In genomic region chr2:134118279-134119116, GRCh38 we compare ENCODE assay signal across 1 cellular context.
A peak's percentile ranks its signal among the peaks of the same experiment; 100 is the strongest.
TF ChIP-seq lines count a peak whose summit lies in the region.

No MANE protein-coding gene starts in this region.

TF ChIP-seq in GM12878, 131 proteins besides CTCF, POLR2A, EP300 and RAD21 (continued from another document and continues in another):
- TF ChIP-seq PRDM15 (CRISPR knock-in tag; IDR thresholded peaks at IDR 0.05) (no peak), CBFB (IDR thresholded peaks at IDR 0.05; ENCODE audit: low read depth) (peak; percentile 93), SIX5 (IDR thresholded peaks at IDR 0.05; ENCODE audit: low read depth, low read length, severe bottlenecking) (no peak), SUZ12 (IDR thresholded peaks at IDR 0.05; ENCODE audit: unreplicated experiment) (no peak), ZNF687 (IDR thresholded peaks at IDR 0.05) (0 out of 2 replicates have a peak, but pooled peaks have one; percentile 38), NFIC (IDR thresholded peaks at IDR 0.05; ENCODE audit: low read depth, low read length) (peak; percentile 97), BACH1 (IDR thresholded peaks at IDR 0.05; ENCODE audit: borderline replicate concordance) (peak; percentile 99), EED (IDR thresholded peaks at IDR 0.05; ENCODE audit: low read depth) (peak; percentile 98), ATF2 (IDR thresholded peaks at IDR 0.05; ENCODE audit: low read length) (peak; percentile 96), ZBTB4 (CRISPR knock-in tag; IDR thresholded peaks at IDR 0.05) (no peak), MAX (IDR thresholded peaks at IDR 0.05; ENCODE audit: low read depth, low read length) (no peak), BMI1 (IDR thresholded peaks at IDR 0.05; ENCODE audit: borderline replicate concordance) (peak; percentile 55; the same call in 1 of the 2 replicates), SPI1 (IDR thresholded peaks at IDR 0.05; ENCODE audit: borderline replicate concordance, insufficient read depth, low read depth, low read length) (no peak), BCL3 (IDR thresholded peaks at IDR 0.05; ENCODE audit: borderline replicate concordance, insufficient read depth, low read depth, low read length, poor library complexity, severe bottlenecking) (peak; percentile 95), RCOR1 (conservative IDR thresholded peaks at IDR 0.05; ENCODE audit: low read depth, low read length) (no peak), CUX1 (IDR thresholded peaks at IDR 0.05; ENCODE audit: insufficient replicate concordance, low read depth, low read length) (peak; percentile 87), SMC3 (IDR thresholded peaks at IDR 0.05; ENCODE audit: borderline replicate concordance, low read length) (peak; percentile 100), MTA2 (IDR thresholded peaks at IDR 0.05; ENCODE audit: low read depth) (peak; percentile 87), EZH2 (IDR thresholded peaks at IDR 0.05; ENCODE audit: borderline replicate concordance, control insufficient read depth, low read depth, low read length) (no peak), ETV6 (conservative IDR thresholded peaks at IDR 0.05 in 1 of 2, IDR thresholded peaks at IDR 0.05 in 1 of 2; ENCODE audit: borderline replicate concordance in 1 of 2, low read depth in 1 of 2) (peak in 1 of 2 experiments; percentile 98; a peak in 2 of 4 replicates), FOXK2 (IDR thresholded peaks at IDR 0.05) (no peak), ESRRA (IDR thresholded peaks at IDR 0.05; ENCODE audit: low read length) (no peak), SP1 (IDR thresholded peaks at IDR 0.05; ENCODE audit: low read depth, low read length) (no peak), NKRF (conservative IDR thresholded peaks at IDR 0.05) (no peak), HDAC6 (IDR thresholded peaks at IDR 0.05; ENCODE audit: unreplicated experiment) (no peak), ZNF622 (IDR thresholded peaks at IDR 0.05) (no peak), SMAD1 (IDR thresholded peaks at IDR 0.05; ENCODE audit: low read depth, partially characterized antibody) (no peak), RELB (IDR thresholded peaks at IDR 0.05; ENCODE audit: low read depth) (peak; percentile 90)
